12 cellular contexts compared by ENCODE assay signal in genomic region chr3:51687472-51688205, GRCh38. TPM values are rescaled to one million over a fixed set of nuclear protein-coding genes. Genes with fewer than 3 reads are reported as not detected.
A peak's percentile ranks its signal among the peaks of the same experiment; 100 is the strongest.
DNase-seq lines count a peak whose midpoint lies in the region; ATAC-seq and TF ChIP-seq lines count a peak whose summit lies in the region.
"Had no signal": no experiment of that assay in that cellular context is flagged by ENCODE, and none has a peak within 500 bp of the region (broad histone marks: within the 10 kb centered on the region; RNA-seq: fewer than 3 reads in every experiment).

No MANE protein-coding gene starts in this region.

- no peaks in the 10 kb centered on the region for H3K9me3 Mint-ChIP-seq in GM23338

- H3K36me3 ChIP-seq in gastroesophageal sphincter: peaks cover 0 to 93% of the 10 kb centered on the region in 2 donors
- no peaks in the 10 kb centered on the region for H3K36me3 ChIP-seq in parathyroid adenoma (ENCODE audit: control insufficient read depth, insufficient read depth, low read length)
- no peaks in the 10 kb centered on the region for H3K36me3 ChIP-seq in GM23338 (ENCODE audit: insufficient read depth)

- H3K4me1 ChIP-seq in gastroesophageal sphincter (peaks cover 0 to 52% (median 4%) of the 10 kb centered on the region in 3 donors), parathyroid adenoma (no peaks in the 10 kb centered on the region), GM23338 (ENCODE audit: insufficient read depth) (no peaks in the 10 kb centered on the region; the same call in 1 of the 2 replicates)
- H3K4me1 ChIP-seq: prostate gland had no signal

- peak overlapping the region in 3 of 4 donors; percentile 65 to 73 (median 71) for H3K27ac ChIP-seq in gastroesophageal sphincter
- H3K27ac ChIP-seq in parathyroid adenoma: peak overlapping the region; percentile 86
- no peak overlapping the region for H3K27ac ChIP-seq in GM23338 (ENCODE audit: low read depth)
- H3K27ac ChIP-seq: prostate gland had no signal

- H3K27me3 ChIP-seq in gastroesophageal sphincter: no peaks in the 10 kb centered on the region
- no peaks in the 10 kb centered on the region for H3K27me3 ChIP-seq in parathyroid adenoma (ENCODE audit: control insufficient read depth, insufficient read depth, low read length)
- no peaks in the 10 kb centered on the region for H3K27me3 ChIP-seq in GM23338 (ENCODE audit: insufficient read depth)

- H3K4me3 Mint-ChIP-seq in T-helper 17 cell (peak overlapping the region; percentile 92), GM23338 (no peak overlapping the region)

- H3K9ac ChIP-seq in parathyroid adenoma: no peak overlapping the region

- WGBS in gastroesophageal sphincter (ENCODE audit: low coverage in 1 of 2), 2 donors: 62 to 69% methylated on average over 6 to 7 of the region's 14 CpGs

- H3F3A ChIP-seq in GM23338 (replicated peaks; ENCODE audit: low read depth): no peaks in the 10 kb centered on the region

- DNase-seq in EH (ENCODE audit: low read depth) (peak; percentile 87), T-helper 17 cell (no peak), SIG-M5 (lab: John Stamatoyannopoulos, UW) (no peak), DMS79 treated with DMSO at 0.1 percent for 48 hours (lab: John Stamatoyannopoulos, UW) (no peak), GM23338 (ENCODE audit: low spot score) (no peak), cerebellar cortex (ENCODE audit: low spot score) (no peak)
- DNase-seq: cortex of kidney, DMS 273 treated with DMSO at 0.1 percent for 48 hours, GOT3 had no signal

- no peak for TF ChIP-seq POLR2A in gastroesophageal sphincter (IDR thresholded peaks at IDR 0.05)

- H3K4me2 ChIP-seq in parathyroid adenoma (ENCODE audit: low read length): no peak overlapping the region
- H3K4me2 ChIP-seq in GM23338: no peak overlapping the region

- H3K36me3 Mint-ChIP-seq in T-helper 17 cell (ENCODE audit: low read depth) (peaks cover 14% of the 10 kb centered on the region), GM23338 (ENCODE audit: low read depth) (peaks cover 7% of the 10 kb centered on the region)

- H3K27ac Mint-ChIP-seq in T-helper 17 cell (peak overlapping the region; percentile 99), GM23338 (no peak overlapping the region)

- H3K79me2 ChIP-seq in parathyroid adenoma (peaks cover 28% of the 10 kb centered on the region), GM23338 (replicated peaks; ENCODE audit: insufficient read depth) (no peaks in the 10 kb centered on the region)

- no peak for TF ChIP-seq CTCF in gastroesophageal sphincter (IDR thresholded peaks at IDR 0.05)
- no peak for TF ChIP-seq CTCF in parathyroid adenoma (IDR thresholded peaks at IDR 0.05)
- TF ChIP-seq CTCF in GM23338 (conservative IDR thresholded peaks at IDR 0.05; ENCODE audit: low read depth in 2 of 2): no peak

- no peak for ATAC-seq in T-helper 17 cell
- ATAC-seq in gastroesophageal sphincter: no peak
- no peak for ATAC-seq in GM23338

- TF ChIP-seq EP300 in gastroesophageal sphincter (IDR thresholded peaks at IDR 0.05): no peak

- H2AFZ ChIP-seq in parathyroid adenoma (no peak overlapping the region), GM23338 (no peak overlapping the region)

- peaks cover 59% of the 10 kb centered on the region for H3K4me1 Mint-ChIP-seq in T-helper 17 cell
- peaks cover 17% of the 10 kb centered on the region for H3K4me1 Mint-ChIP-seq in GM23338

- H3K9me3 ChIP-seq in T-helper 17 cell (ENCODE audit: control insufficient read depth, low read length, poor library complexity, severe bottlenecking) (no peaks in the 10 kb centered on the region), gastroesophageal sphincter (no peaks in the 10 kb centered on the region), parathyroid adenoma (ENCODE audit: control insufficient read depth, low read length) (no peaks in the 10 kb centered on the region)
- H3K9me3 ChIP-seq: prostate gland had no signal

- no peak overlapping the region for H3K4me3 ChIP-seq in gastroesophageal sphincter
- no peak overlapping the region for H3K4me3 ChIP-seq in parathyroid adenoma (ENCODE audit: low read depth, low read length)
- no peak overlapping the region for H3K4me3 ChIP-seq in GM23338
- H3K4me3 ChIP-seq: prostate gland had no signal

- H3K27me3 Mint-ChIP-seq in T-helper 17 cell: no peaks in the 10 kb centered on the region
- H3K27me3 Mint-ChIP-seq in GM23338 (ENCODE audit: insufficient read depth, low read depth, poor library complexity): peaks cover 33% of the 10 kb centered on the region

- no peaks in the 10 kb centered on the region for H3K9me2 ChIP-seq in GM23338 (ENCODE audit: insufficient read depth)

- H4K20me1 ChIP-seq in GM23338 (replicated peaks; ENCODE audit: insufficient read depth): no peaks in the 10 kb centered on the region

TF ChIP-seq in GM23338, 12 proteins besides CTCF, POLR2A, EP300 and RAD21 (continues in another document):
- TF ChIP-seq EZH2phosphoT487 (IDR thresholded peaks at IDR 0.05; ENCODE audit: unreplicated experiment) (no peak), ZNF462 (CRISPR knock-in tag; IDR thresholded peaks at IDR 0.05) (no peak)
- TF ChIP-seq, protein P1, sequence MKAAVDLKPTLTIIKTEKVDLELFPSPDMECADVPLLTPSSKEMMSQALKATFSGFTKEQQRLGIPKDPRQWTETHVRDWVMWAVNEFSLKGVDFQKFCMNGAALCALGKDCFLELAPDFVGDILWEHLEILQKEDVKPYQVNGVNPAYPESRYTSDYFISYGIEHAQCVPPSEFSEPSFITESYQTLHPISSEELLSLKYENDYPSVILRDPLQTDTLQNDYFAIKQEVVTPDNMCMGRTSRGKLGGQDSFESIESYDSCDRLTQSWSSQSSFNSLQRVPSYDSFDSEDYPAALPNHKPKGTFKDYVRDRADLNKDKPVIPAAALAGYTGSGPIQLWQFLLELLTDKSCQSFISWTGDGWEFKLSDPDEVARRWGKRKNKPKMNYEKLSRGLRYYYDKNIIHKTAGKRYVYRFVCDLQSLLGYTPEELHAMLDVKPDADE (IDR thresholded peaks at IDR 0.05): no peak

RNA-seq across cellular contexts. Expression of gene TEX264, which starts 16.6 kb away (rescaled TPM):
- 10 to 100 TPM; 35.5 to 36.5 TPM for total RNA-seq in T-helper 17 cell
- total RNA-seq in gastroesophageal sphincter: 10 to 100 TPM; 43.9 to 67.5 (median 51.4) TPM
- total RNA-seq in GM23338 (2014; rRNA removed; shearing (Covaris generic)): 10.5 and 13.3 TPM in 2 replicates
- 9.7 and 10.0 TPM in 2 replicates for polyA plus RNA-seq in GM23338 (2016; fragmentation: Nextera tagmentation; extraction: Ambion mirVana)

RNA-seq across cellular contexts. Expression of gene GRM2, which starts 19.2 kb away (rescaled TPM):
- 1 to 10 TPM; 2.2 to 2.9 TPM for total RNA-seq in T-helper 17 cell
- total RNA-seq in gastroesophageal sphincter: under 1 TPM in 2 of 4 donors, not detected in 2; 0.12 to 0.13 TPM
- total RNA-seq in GM23338 (2014; rRNA removed; shearing (Covaris generic)): 5.1 and 5.2 TPM in 2 replicates
- 2.1 and 3.1 TPM in 2 replicates for polyA plus RNA-seq in GM23338 (2016; fragmentation: Nextera tagmentation; extraction: Ambion mirVana)
